ENCODE assay signal across 9 cellular contexts in genomic region chr15:72532991-72533601, GRCh38. TPM values are rescaled to one million over a fixed set of nuclear protein-coding genes. Genes with fewer than 3 reads are reported as not detected.
DNase-seq lines count a peak whose midpoint lies in the region; ATAC-seq and TF ChIP-seq lines count a peak whose summit lies in the region.
"Had no signal": no experiment of that assay in that cellular context is flagged by ENCODE, and none has a peak within 500 bp of the region (broad histone marks: within the 10 kb centered on the region; RNA-seq: fewer than 3 reads in every experiment).

No MANE protein-coding gene starts in this region.

- H3K9ac ChIP-seq in Loucy (ENCODE audit: low read depth, low read length, poor library complexity, severe bottlenecking): no peak overlapping the region

- no peaks in the 10 kb centered on the region for H3K9me3 ChIP-seq in Loucy (ENCODE audit: insufficient read depth, low read depth, low read length)
- H3K9me3 ChIP-seq in osteoblast (ENCODE audit: low read depth, low read length): no peaks in the 10 kb centered on the region
- H3K9me3 ChIP-seq: transverse colon had no signal

- H3K36me3 ChIP-seq in Loucy (ENCODE audit: insufficient read depth, low read length) (no peaks in the 10 kb centered on the region; the same call in 1 of the 2 replicates), osteoblast (ENCODE audit: insufficient read depth, low read length) (no peaks in the 10 kb centered on the region)
- H3K36me3 ChIP-seq: transverse colon had no signal

- H3K4me3 ChIP-seq in Loucy (ENCODE audit: low read length, poor library complexity, severe bottlenecking) (no peak overlapping the region), osteoblast (ENCODE audit: insufficient read depth, low read length) (no peak overlapping the region)
- H3K4me3 ChIP-seq: transverse colon had no signal

- POLR2A ChIA-PET in activated CD4-positive, alpha-beta memory T cell treated with anti-CD3 and anti-CD28 coated beads for 36 hours (lab: Charles Lee): no interaction called here
- POLR2A ChIA-PET in activated CD4-positive, alpha-beta memory T cell treated with anti-CD3 and anti-CD28 coated beads, Interleukin-2, amount 10 ng/mL, durations not matched to agents 7 days and 5 days (lab: Charles Lee): interaction anchor here (1.0 kb wide), 1 partner anchor 58 kb away, joined by 4 read pairs; no protein-coding TSS in a partner anchor

- H3K27ac Mint-ChIP-seq in activated CD4-positive, alpha-beta memory T cell treated with anti-CD3 and anti-CD28 coated beads for 36 hours: no peak overlapping the region
- H3K27ac Mint-ChIP-seq in activated CD4-positive, alpha-beta memory T cell treated with anti-CD3 and anti-CD28 coated beads, Interleukin-2, amount 10 ng/mL, durations not matched to agents 7 days and 5 days: no peak overlapping the region

- TF ChIP-seq CTCF in Loucy (conservative IDR thresholded peaks at IDR 0.05; ENCODE audit: low read length) (peak; percentile 68), osteoblast (IDR thresholded peaks at IDR 0.05; ENCODE audit: extremely low read depth, low read depth, low read length) (peak; percentile 23)

- intact Hi-C loops in activated CD4-positive, alpha-beta memory T cell treated with anti-CD3 and anti-CD28 coated beads for 36 hours (cut with micrococcal nuclease): loop anchor here (1.0 to 2.0 kb wide), 2 partner anchors 13 to 58 kb away; partner anchors contain the start of gene ARIH1

- H4K20me1 ChIP-seq in Loucy (ENCODE audit: insufficient read depth, low read length, poor library complexity, severe bottlenecking) (peaks cover 79% of the 10 kb centered on the region), osteoblast (ENCODE audit: insufficient read depth, low read length) (peaks cover 46% of the 10 kb centered on the region)

- no peak overlapping the region for H3K27ac ChIP-seq in osteoblast (ENCODE audit: low read depth, low read length)
- H3K27ac ChIP-seq: transverse colon had no signal

- H3K27me3 ChIP-seq in Loucy (ENCODE audit: insufficient read depth, low read length, poor library complexity, severe bottlenecking) (no peaks in the 10 kb centered on the region), osteoblast (ENCODE audit: insufficient read depth, low read length) (no peaks in the 10 kb centered on the region)
- H3K27me3 ChIP-seq: transverse colon had no signal

- H3K79me2 ChIP-seq in Loucy (ENCODE audit: insufficient read depth, low read length) (peaks cover 72% of the 10 kb centered on the region), osteoblast (ENCODE audit: insufficient read depth, low read length) (peaks cover 87% of the 10 kb centered on the region)

- H3K9me3 Mint-ChIP-seq in activated CD4-positive, alpha-beta memory T cell treated with anti-CD3 and anti-CD28 coated beads for 36 hours: no peaks in the 10 kb centered on the region
- H3K9me3 Mint-ChIP-seq in activated CD4-positive, alpha-beta memory T cell treated with anti-CD3 and anti-CD28 coated beads, Interleukin-2, amount 10 ng/mL, durations not matched to agents 7 days and 5 days: no peaks in the 10 kb centered on the region

- H3K4me2 ChIP-seq in Loucy (ENCODE audit: low read depth, low read length, poor library complexity, severe bottlenecking) (no peak overlapping the region), osteoblast (ENCODE audit: insufficient read depth, low read length) (no peak overlapping the region)

- H3K4me1 Mint-ChIP-seq in activated CD4-positive, alpha-beta memory T cell treated with anti-CD3 and anti-CD28 coated beads for 36 hours (ENCODE audit: low read depth): peaks cover 37% of the 10 kb centered on the region
- H3K4me1 Mint-ChIP-seq in activated CD4-positive, alpha-beta memory T cell treated with anti-CD3 and anti-CD28 coated beads, Interleukin-2, amount 10 ng/mL, durations not matched to agents 7 days and 5 days: peaks cover 25% of the 10 kb centered on the region

- no peaks in the 10 kb centered on the region for H3F3A ChIP-seq in Loucy (ENCODE audit: low read depth)

- CTCF ChIA-PET in activated CD4-positive, alpha-beta memory T cell treated with anti-CD3 and anti-CD28 coated beads for 36 hours (lab: Charles Lee): interaction anchor here (0.7 to 1.8 kb wide), 9 partner anchors 9 to 220 kb away, joined by 3 to 7 read pairs (median 4); partner anchors contain the start of gene HEXA
- CTCF ChIA-PET in activated CD4-positive, alpha-beta memory T cell treated with anti-CD3 and anti-CD28 coated beads, Interleukin-2, amount 10 ng/mL, durations not matched to agents 7 days and 5 days (lab: Charles Lee): interaction anchor here (0.9 to 2.8 kb wide), 3 partner anchors 16 to 221 kb away, joined by 3 to 11 read pairs (median 4); no protein-coding TSS in a partner anchor

- H3K4me1 ChIP-seq in Loucy (ENCODE audit: insufficient read depth, low read length, poor library complexity, severe bottlenecking): peaks cover 23% of the 10 kb centered on the region
- H3K4me1 ChIP-seq in osteoblast (ENCODE audit: insufficient read depth, low read length): no peaks in the 10 kb centered on the region

- no peak overlapping the region for H3K4me3 Mint-ChIP-seq in activated CD4-positive, alpha-beta memory T cell treated with anti-CD3 and anti-CD28 coated beads for 36 hours
- no peak overlapping the region for H3K4me3 Mint-ChIP-seq in activated CD4-positive, alpha-beta memory T cell treated with anti-CD3 and anti-CD28 coated beads, Interleukin-2, amount 10 ng/mL, durations not matched to agents 7 days and 5 days

- peaks cover 2% of the 10 kb centered on the region for H3K36me3 Mint-ChIP-seq in activated CD4-positive, alpha-beta memory T cell treated with anti-CD3 and anti-CD28 coated beads for 36 hours
- peaks cover 5% of the 10 kb centered on the region for H3K36me3 Mint-ChIP-seq in activated CD4-positive, alpha-beta memory T cell treated with anti-CD3 and anti-CD28 coated beads, Interleukin-2, amount 10 ng/mL, durations not matched to agents 7 days and 5 days (ENCODE audit: low read depth)

- no peaks in the 10 kb centered on the region for H3K27me3 Mint-ChIP-seq in activated CD4-positive, alpha-beta memory T cell treated with anti-CD3 and anti-CD28 coated beads for 36 hours
- no peaks in the 10 kb centered on the region for H3K27me3 Mint-ChIP-seq in activated CD4-positive, alpha-beta memory T cell treated with anti-CD3 and anti-CD28 coated beads, Interleukin-2, amount 10 ng/mL, durations not matched to agents 7 days and 5 days

- H2AFZ ChIP-seq in Loucy (ENCODE audit: low read length) (no peak overlapping the region), osteoblast (ENCODE audit: low read length) (no peak overlapping the region)

- no peaks in the 10 kb centered on the region for H3K9me2 ChIP-seq in Loucy (replicated peaks; ENCODE audit: low read depth, low read length)

- no peak for ATAC-seq in HG02588 (IDR thresholded peaks at IDR 0.05; ENCODE audit: unreplicated experiment)
- ATAC-seq in HG03354 (IDR thresholded peaks at IDR 0.05; ENCODE audit: poor library complexity, severe bottlenecking, unreplicated experiment): no peak

- peak; percentile 40 for DNase-seq in activated CD4-positive, alpha-beta memory T cell treated with anti-CD3 and anti-CD28 coated beads for 36 hours
- DNase-seq in activated CD4-positive, alpha-beta memory T cell treated with anti-CD3 and anti-CD28 coated beads, Interleukin-2, amount 10 ng/mL, durations not matched to agents 7 days and 5 days: no peak
- DNase-seq in central memory CD4-positive, alpha-beta T cell: peak; percentile 22
- DNase-seq in osteoblast (ENCODE audit: insufficient read length, low spot score, missing footprints) (no peak), OCI-M2 (lab: John Stamatoyannopoulos, UW; ENCODE audit: unreplicated experiment) (no peak)
- DNase-seq: transverse colon had no signal

RNA-seq across cellular contexts. Expression of gene ARIH1, which starts 59.0 kb away (rescaled TPM):
- total RNA-seq in activated CD4-positive, alpha-beta memory T cell treated with anti-CD3 and anti-CD28 coated beads for 36 hours: 100 to 1,000 TPM; 169 to 187 TPM
- total RNA-seq in activated CD4-positive, alpha-beta memory T cell treated with anti-CD3 and anti-CD28 coated beads, Interleukin-2, amount 10 ng/mL, durations not matched to agents 7 days and 5 days: 100 to 1,000 TPM; 133 to 138 TPM
- total RNA-seq in osteoblast: 32.6 and 41.0 TPM in 2 replicates

Comparison
In these comparisons a context has a peak if more than half of its experiments do, and no peak if none do; other contexts are left out.
1. DNase-seq: peak in activated CD4-positive, alpha-beta memory T cell treated with anti-CD3 and anti-CD28 coated beads for 36 hours (single experiment) and central memory CD4-positive, alpha-beta T cell (single experiment); none in activated CD4-positive, alpha-beta memory T cell treated with anti-CD3 and anti-CD28 coated beads, Interleukin-2, amount 10 ng/mL, durations not matched to agents 7 days and 5 days (single experiment), osteoblast (single experiment) and OCI-M2 (single experiment).